Comparison of ENCODE assay signal across 14 cellular contexts in the genomic region with DNA sequence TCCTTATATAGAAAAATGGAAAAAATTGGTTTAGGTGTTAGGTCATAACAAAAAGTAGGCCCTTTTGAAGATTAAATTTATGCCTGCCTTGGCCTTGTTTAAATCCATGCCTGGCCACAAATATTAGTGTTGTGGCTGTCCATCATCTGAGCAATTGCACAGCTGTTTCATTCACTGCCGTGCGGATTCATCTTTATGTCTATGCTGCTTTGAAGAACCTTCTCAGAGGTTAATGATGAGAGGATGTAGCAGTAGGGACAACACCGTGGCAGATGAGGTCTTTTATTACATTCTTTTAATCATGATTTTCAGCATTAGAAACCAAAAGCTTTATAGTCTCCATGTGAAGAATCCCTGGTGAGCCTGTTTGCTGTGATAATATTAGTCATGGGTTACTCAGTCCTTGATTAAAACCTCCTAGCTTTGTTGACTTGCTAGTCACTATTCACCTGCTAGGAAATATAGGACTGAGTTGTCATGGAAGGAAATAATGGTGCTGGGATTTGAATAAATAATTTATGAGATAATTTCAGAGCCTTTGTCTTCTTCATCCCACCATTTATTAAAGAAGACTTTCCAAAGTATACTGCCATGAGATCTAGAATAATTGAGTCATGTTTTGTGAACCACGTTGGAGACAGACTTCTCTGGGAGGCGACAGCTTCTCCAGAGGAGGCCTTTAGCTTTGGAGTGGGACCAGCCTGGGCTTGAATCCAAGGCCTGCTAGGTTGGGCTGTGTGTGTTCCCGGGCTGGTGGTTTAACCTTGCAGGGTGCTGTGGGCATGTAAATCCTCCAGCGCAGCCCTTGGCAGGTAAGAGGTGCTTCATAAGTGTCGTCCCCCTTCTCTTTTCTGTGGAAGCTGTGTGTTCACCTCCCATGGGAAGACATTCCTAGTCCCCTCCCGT. TPM values are rescaled to one million over a fixed set of nuclear protein-coding genes. Genes with fewer than 3 reads are reported as not detected.
DNase-seq lines count a peak whose midpoint lies in the region; ATAC-seq and TF ChIP-seq lines count a peak whose summit lies in the region.
"Had no signal": no experiment of that assay in that cellular context is flagged by ENCODE, and none has a peak within 500 bp of the region (broad histone marks: within the 10 kb centered on the region; RNA-seq: fewer than 3 reads in every experiment).

No MANE protein-coding gene starts in this region.

- H3K36me3 Mint-ChIP-seq in HFFc6 (ENCODE audit: low read depth): peaks cover 9% of the 10 kb centered on the region

- H3K36me3 ChIP-seq in SJCRH30: no peaks in the 10 kb centered on the region; the same call in 1 of the 2 replicates
- no peaks in the 10 kb centered on the region for H3K36me3 ChIP-seq in gastrocnemius medialis
- no peaks in the 10 kb centered on the region for H3K36me3 ChIP-seq in colonic mucosa

- TF ChIP-seq POLR2A in gastrocnemius medialis (IDR thresholded peaks at IDR 0.05): no peak

- H3K27ac ChIP-seq in SJCRH30: peak overlapping the region; percentile 41
- H3K27ac ChIP-seq in gastrocnemius medialis: peak overlapping the region; percentile 2 to 35 (median 22)
- H3K27ac ChIP-seq in colonic mucosa: no peak overlapping the region

- H3K9me3 ChIP-seq in SJCRH30 (replicated peaks): no peaks in the 10 kb centered on the region
- no peaks in the 10 kb centered on the region for H3K9me3 ChIP-seq in gastrocnemius medialis
- H3K9me3 ChIP-seq in colonic mucosa: no peaks in the 10 kb centered on the region

- TF ChIP-seq CTCF in HFFc6 (IDR thresholded peaks at IDR 0.05) (no peak), gastrocnemius medialis (IDR thresholded peaks at IDR 0.05 in 4 of 5, conservative IDR thresholded peaks at IDR 0.05 in 1 of 5) (no peak), colonic mucosa (IDR thresholded peaks at IDR 0.05) (no peak)

- ATAC-seq in Right ventricle myocardium superior (ENCODE audit: poor library complexity): peak; percentile 90
- peak; percentile 43 to 79 for ATAC-seq in gastrocnemius medialis
- no peak for ATAC-seq in HG03342 (IDR thresholded peaks at IDR 0.05; ENCODE audit: unreplicated experiment)
- ATAC-seq in HG03025 (IDR thresholded peaks at IDR 0.05; ENCODE audit: low FRiP score, unreplicated experiment): no peak
- ATAC-seq in GM21515 (IDR thresholded peaks at IDR 0.05; ENCODE audit: unreplicated experiment): no peak
- ATAC-seq: activated CD4-positive, CD25-positive, alpha-beta regulatory T cell treated with anti-CD3 and anti-CD28 coated beads, Interleukin-2, amount 50 U/mL, for 24 hours; stimulated activated naive CD8-positive, alpha-beta T cell treated with anti-CD3 and anti-CD28 coated beads, Interleukin-15, Interleukin-2, amounts not matched to agents 100 U/mL and 50 U/mL, for 24 hours had no signal

- intact Hi-C loops in Right ventricle myocardium superior (cut with DNase I) (no loop called here), gastrocnemius medialis (cut with DNase I; ENCODE audit: low total_unique reads) (no loop called here), colonic mucosa (cut with DNase I) (no loop called here)

- H3K27me3 ChIP-seq in SJCRH30 (no peaks in the 10 kb centered on the region), gastrocnemius medialis (no peaks in the 10 kb centered on the region), colonic mucosa (no peaks in the 10 kb centered on the region)

- H3K27me3 Mint-ChIP-seq in HFFc6 (ENCODE audit: insufficient read depth): no peaks in the 10 kb centered on the region
- H3K27me3 Mint-ChIP-seq: activated naive CD4-positive, alpha-beta T cell treated with anti-CD3 and anti-CD28 coated beads, Interleukin-2, amount 10 ng/mL, durations not matched to agents 7 days and 5 days had no signal

- in situ Hi-C loops in gastrocnemius medialis (cut with MboI; ENCODE audit: low sequenced_read_pairs in 4 of 4): no loop called here

- H3K27ac Mint-ChIP-seq in HFFc6: peak overlapping the region; percentile 48
- H3K27ac Mint-ChIP-seq: activated naive CD4-positive, alpha-beta T cell treated with anti-CD3 and anti-CD28 coated beads, Interleukin-2, amount 10 ng/mL, durations not matched to agents 7 days and 5 days had no signal

- DNase-seq in HFFc6 (peak; percentile 12), SJCRH30 (peak; percentile 55 to 74), Right ventricle myocardium superior (peak; percentile 85), gastrocnemius medialis (peak; percentile 14 to 70), colonic mucosa (no peak)
- DNase-seq: activated naive CD4-positive, alpha-beta T cell treated with anti-CD3 and anti-CD28 coated beads, Interleukin-2, amount 10 ng/mL, durations not matched to agents 7 days and 5 days; OCI-M1; stimulated activated naive CD8-positive, alpha-beta T cell treated with anti-CD3 and anti-CD28 coated beads, Interleukin-15, Interleukin-2, amounts not matched to agents 100 U/mL and 50 U/mL, for 24 hours had no signal

- no peak overlapping the region for H3K4me3 Mint-ChIP-seq in HFFc6
- H3K4me3 Mint-ChIP-seq: activated naive CD4-positive, alpha-beta T cell treated with anti-CD3 and anti-CD28 coated beads, Interleukin-2, amount 10 ng/mL, durations not matched to agents 7 days and 5 days had no signal

- H3K4me1 ChIP-seq in SJCRH30 (peaks cover 22% of the 10 kb centered on the region), gastrocnemius medialis (peaks cover 19 to 42% of the 10 kb centered on the region in 2 donors), colonic mucosa (no peaks in the 10 kb centered on the region)

- no peak overlapping the region for H3K4me3 ChIP-seq in SJCRH30
- no peak overlapping the region for H3K4me3 ChIP-seq in gastrocnemius medialis
- H3K4me3 ChIP-seq in colonic mucosa: no peak overlapping the region

- H3K9ac ChIP-seq in colonic mucosa (ENCODE audit: low read depth in 2 of 2, low read length in 2 of 2): no peak overlapping the region

- H3K9me3 Mint-ChIP-seq in HFFc6: no peaks in the 10 kb centered on the region
- H3K9me3 Mint-ChIP-seq: activated naive CD4-positive, alpha-beta T cell treated with anti-CD3 and anti-CD28 coated beads, Interleukin-2, amount 10 ng/mL, durations not matched to agents 7 days and 5 days had no signal

- peaks cover 39% of the 10 kb centered on the region for H3K4me1 Mint-ChIP-seq in HFFc6 (ENCODE audit: low read depth)
- H3K4me1 Mint-ChIP-seq: activated naive CD4-positive, alpha-beta T cell treated with anti-CD3 and anti-CD28 coated beads, Interleukin-2, amount 10 ng/mL, durations not matched to agents 7 days and 5 days had no signal

RNA-seq across cellular contexts. Expression of a gene that starts 53.5 kb away (rescaled TPM):
- total RNA-seq in HFFc6 (2021; fragmentation: NEBNext Ultra II Directional; extraction: Animal tissue kit (Norgen Biotek cat#: 25700)): not detected
- total RNA-seq in SJCRH30 (2014; rRNA removed; shearing (Covaris generic)): not detected in 2 replicates
- total RNA-seq in Right ventricle myocardium superior (0.67 TPM), gastrocnemius medialis (1 to 10 TPM in 1 of 4 donors, not detected in 3; 2.1 TPM), colonic mucosa (under 1 TPM in 1 of 2 donors, not detected in 1; 0.91 TPM)
- total RNA-seq: endothelial cell of umbilical vein, lung microvascular endothelial cell had no signal

Comparison
In these comparisons a context has a peak if more than half of its experiments do, and no peak if none do; other contexts are left out.
1. ATAC-seq: peak in Right ventricle myocardium superior (single experiment) and gastrocnemius medialis (2 of 2); none in HG03342 (single experiment), HG03025 (single experiment) and GM21515 (single experiment).